In the genomic region with DNA sequence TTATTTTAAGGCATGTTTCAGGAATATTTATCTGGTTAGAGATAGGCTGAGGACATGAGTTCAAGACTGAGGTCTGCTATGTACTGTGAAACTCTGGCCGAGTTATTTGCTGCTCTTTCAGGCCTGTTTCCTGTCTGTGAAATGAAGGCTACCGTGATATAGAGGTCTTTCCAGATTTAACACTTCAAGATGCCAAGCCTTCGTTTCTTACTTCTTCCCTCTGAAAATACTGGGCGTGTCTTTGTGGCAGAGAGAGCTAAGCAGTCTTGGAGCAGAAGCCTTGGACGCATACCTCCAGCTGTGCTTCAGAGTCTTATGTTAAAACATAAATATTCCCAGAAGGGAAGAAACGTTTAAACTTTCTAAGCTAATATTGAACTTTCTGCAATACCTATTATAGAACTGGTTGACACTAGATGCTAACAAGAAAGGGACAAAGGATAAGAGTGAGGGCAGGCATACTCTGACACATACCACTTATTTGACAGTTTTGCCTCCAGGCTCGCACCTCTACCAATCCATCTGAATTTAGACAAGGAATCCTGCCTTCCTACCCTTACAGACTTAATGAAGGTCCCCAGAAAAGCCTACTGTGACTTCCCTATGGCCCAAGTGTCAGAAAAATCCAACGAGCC, we compare ENCODE assay signal across 1 cellular context.
TF ChIP-seq lines count a peak whose summit lies in the region.

No MANE protein-coding gene starts in this region.

TF ChIP-seq in IMR-90, 13 proteins besides CTCF, POLR2A, EP300 and RAD21:
- no peak for TF ChIP-seq FOS (IDR thresholded peaks at IDR 0.05; ENCODE audit: low read depth, low read length)
